In genomic region chr6:23394699-23395098, GRCh38 we compare ENCODE assay signal across 18 cellular contexts.
DNase-seq lines count a peak whose midpoint lies in the region; ATAC-seq and TF ChIP-seq lines count a peak whose summit lies in the region.
"Had no signal": no experiment of that assay in that cellular context is flagged by ENCODE, and none has a peak within 500 bp of the region (broad histone marks: within the 10 kb centered on the region; RNA-seq: fewer than 3 reads in every experiment).

No MANE protein-coding gene starts in this region.

- no peaks in the 10 kb centered on the region for H3K27me3 Mint-ChIP-seq in glutamatergic neuron (ENCODE audit: unreplicated experiment)
- H3K27me3 Mint-ChIP-seq: CD4-positive, CD25-positive, alpha-beta regulatory T cell had no signal

- H3K27me3 ChIP-seq in adipocyte (replicated peaks; ENCODE audit: control insufficient read depth, insufficient read depth, low read length): no peaks in the 10 kb centered on the region
- H3K27me3 ChIP-seq: BE2C had no signal

- H3K4me3 Mint-ChIP-seq in glutamatergic neuron (ENCODE audit: unreplicated experiment): no peak overlapping the region
- H3K4me3 Mint-ChIP-seq: CD4-positive, CD25-positive, alpha-beta regulatory T cell had no signal

- peak overlapping the region; percentile 62 for H3K27ac Mint-ChIP-seq in glutamatergic neuron (ENCODE audit: unreplicated experiment)
- H3K27ac Mint-ChIP-seq: CD4-positive, CD25-positive, alpha-beta regulatory T cell had no signal

- H3K9me3 ChIP-seq in adipocyte (ENCODE audit: control insufficient read depth, low read length): no peaks in the 10 kb centered on the region
- H3K9me3 ChIP-seq: BE2C had no signal

- H3K4me1 ChIP-seq in adipocyte (ENCODE audit: control insufficient read depth, insufficient read depth, low read length): no peaks in the 10 kb centered on the region

- ATAC-seq in GM21360 (IDR thresholded peaks at IDR 0.05; ENCODE audit: unreplicated experiment): no peak
- ATAC-seq: K562 had no signal

- peaks cover 9% of the 10 kb centered on the region for H3K4me1 Mint-ChIP-seq in glutamatergic neuron (ENCODE audit: low read depth, unreplicated experiment)
- H3K4me1 Mint-ChIP-seq: CD4-positive, CD25-positive, alpha-beta regulatory T cell had no signal

- no peaks in the 10 kb centered on the region for H3K36me3 Mint-ChIP-seq in glutamatergic neuron (ENCODE audit: unreplicated experiment)
- H3K36me3 Mint-ChIP-seq: CD4-positive, CD25-positive, alpha-beta regulatory T cell had no signal

- H3K9ac ChIP-seq in adipocyte (ENCODE audit: low read length): no peak overlapping the region

- H3K36me3 ChIP-seq in adipocyte (ENCODE audit: control insufficient read depth, insufficient read depth, low read length, severe bottlenecking): no peaks in the 10 kb centered on the region
- H3K36me3 ChIP-seq: BE2C had no signal

- no peak overlapping the region for H3K4me3 ChIP-seq in adipocyte (ENCODE audit: low read length)
- H3K4me3 ChIP-seq: K562 had no signal

- TF ChIP-seq CTCF in glutamatergic neuron (IDR thresholded peaks at IDR 0.05; ENCODE audit: partially characterized antibody, unreplicated experiment): no peak

- no peaks in the 10 kb centered on the region for H3K9me3 Mint-ChIP-seq in glutamatergic neuron (ENCODE audit: unreplicated experiment)

- DNase-seq in NCI-H2171 treated with DMSO at 0.1 percent for 48 hours (lab: John Stamatoyannopoulos, UW) (peak; percentile 22), NCI-H2171 (lab: John Stamatoyannopoulos, UW) (no peak), adipocyte (ENCODE audit: low read depth) (peak; percentile 7), glutamatergic neuron (no peak), retina (peak; percentile 51), LoVo (ENCODE audit: low spot score) (no peak)
- no peak for DNase-seq in activated CD4-positive, alpha-beta T cell treated with anti-CD3 and anti-CD28 coated beads for 1 hour
- DNase-seq: BE2C; CD4-positive, CD25-positive, alpha-beta regulatory T cell; NCI-H1105 treated with DMSO at 0.1 percent for 48 hours; NCI-H187; NCI-H2107; NCI-H510A; NCI-H748 treated with DMSO at 0.1 percent for 48 hours; OCI-M1; SIG-M5 had no signal

Comparison
In these comparisons a context has a peak if more than half of its experiments do, and no peak if none do; other contexts are left out.
1. DNase-seq: peak in NCI-H2171 treated with DMSO at 0.1 percent for 48 hours (single experiment), adipocyte (single experiment) and retina (single experiment); none in NCI-H2171 (single experiment), glutamatergic neuron (single experiment), activated CD4-positive, alpha-beta T cell treated with anti-CD3 and anti-CD28 coated beads for 1 hour (single experiment) and LoVo (single experiment).